Comparison of ENCODE assay signal across 28 cellular contexts in genomic region chr9:30799527-30800101, GRCh38.
"Had no signal": no experiment of that assay in that cellular context is flagged by ENCODE, and none has a peak within 500 bp of the region (broad histone marks: within the 10 kb centered on the region; RNA-seq: fewer than 3 reads in every experiment).

No MANE protein-coding gene starts in this region.

- H3K9me3 ChIP-seq: adrenal gland, body of pancreas, esophagus muscularis mucosa, gastrocnemius medialis had no signal

- H3K27me3 ChIP-seq: adrenal gland, body of pancreas, dorsolateral prefrontal cortex, esophagus muscularis mucosa, foreskin keratinocyte, gastrocnemius medialis had no signal

- H3K27ac ChIP-seq: adrenal gland, body of pancreas, dorsolateral prefrontal cortex, esophagus muscularis mucosa, foreskin keratinocyte, gastrocnemius medialis had no signal

- H3K4me3 ChIP-seq: adrenal gland, body of pancreas, dorsolateral prefrontal cortex, esophagus muscularis mucosa, gastrocnemius medialis had no signal

- DNase-seq: activated CD4-positive, alpha-beta memory T cell treated with anti-CD3 and anti-CD28 coated beads for 36 hours; activated CD4-positive, alpha-beta T cell treated with anti-CD3 and anti-CD28 coated beads for 36 hours; activated CD4-positive, alpha-beta T cell treated with anti-CD3 and anti-CD28 coated beads, Interleukin-2, amount 10 ng/mL, durations not matched to agents 24 days and 14 days; activated CD4-positive, CD25-positive, alpha-beta regulatory T cell; activated CD4-positive, CD25-positive, alpha-beta regulatory T cell treated with anti-CD3 and anti-CD28 coated beads, Interleukin-2, amount 50 U/mL, for 72 hours; activated CD8-positive, alpha-beta memory T cell treated with anti-CD3 and anti-CD28 coated beads, Interleukin-2, amount 10 ng/mL, durations not matched to agents 7 days and 5 days; activated CD8-positive, alpha-beta memory T cell treated with anti-CD3 and anti-CD28 coated beads, Interleukin-2, amount 50 U/mL, for 4 hours; activated CD8-positive, alpha-beta T cell treated with anti-CD3 and anti-CD28 coated beads, Interleukin-2, amount 10 ng/mL, durations not matched to agents 7 days and 5 days; activated effector memory CD4-positive, alpha-beta T cell treated with anti-CD3 and anti-CD28 coated beads, Interleukin-2, amount 50 U/mL, for 16 hours; activated naive CD4-positive, alpha-beta T cell treated with anti-CD3 and anti-CD28 coated beads for 36 hours; activated naive CD8-positive, alpha-beta T cell treated with anti-CD3 and anti-CD28 coated beads for 36 hours; activated naive CD8-positive, alpha-beta T cell treated with anti-CD3 and anti-CD28 coated beads, Interleukin-2, amount 50 U/mL, for 24 hours; activated T-cell treated with anti-CD3 and anti-CD28 coated beads, Interleukin-2, amount 50 U/mL, for 1 hour; activated T-cell treated with anti-CD3 and anti-CD28 coated beads, Interleukin-2, amount 50 U/mL, for 48 hours; adrenal gland; amygdala; body of pancreas; caudate nucleus; effector memory CD4-positive, alpha-beta T cell; erythroblast; foreskin keratinocyte; gastrocnemius medialis; glutamatergic neuron; T-helper 1 cell; T-helper 17 cell; T1000 had no signal

- H3K4me1 ChIP-seq: adrenal gland, body of pancreas, esophagus muscularis mucosa, foreskin keratinocyte, gastrocnemius medialis had no signal

- ATAC-seq: activated CD4-positive, alpha-beta T cell treated with anti-CD3 and anti-CD28 coated beads for 36 hours; activated CD8-positive, alpha-beta memory T cell treated with anti-CD3 and anti-CD28 coated beads, Interleukin-2, amount 10 ng/mL, durations not matched to agents 7 days and 5 days; activated CD8-positive, alpha-beta T cell treated with anti-CD3 and anti-CD28 coated beads, Interleukin-2, amount 10 ng/mL, durations not matched to agents 7 days and 5 days; activated naive CD8-positive, alpha-beta T cell treated with anti-CD3 and anti-CD28 coated beads, Interleukin-2, amount 50 U/mL, for 24 hours; body of pancreas; foreskin keratinocyte; gastrocnemius medialis; T-helper 17 cell had no signal

- H3K36me3 ChIP-seq: adrenal gland, esophagus muscularis mucosa, gastrocnemius medialis had no signal
